Comparison of ENCODE assay signal across 8 cellular contexts in genomic region chr15:32610719-32611118, GRCh38. TPM values are rescaled to one million over a fixed set of nuclear protein-coding genes. Genes with fewer than 3 reads are reported as not detected.
DNase-seq lines count a peak whose midpoint lies in the region; ATAC-seq, FAIRE-seq and TF ChIP-seq lines count a peak whose summit lies in the region.
"Not testable (repeated sequence)": the region's sequence is repeated elsewhere in the genome, so short reads cannot be mapped to it uniquely, and the experiment has no call there.

No MANE protein-coding gene starts in this region.

- intact Hi-C loops in mammary epithelial cell (cut with micrococcal nuclease); HepG2 (cut with micrococcal nuclease; ENCODE audit: unreplicated experiment): not testable (repeated sequence)

- H4K20me1 ChIP-seq in Karpas-422 (ENCODE audit: insufficient read depth, low read depth, low read length); mammary epithelial cell (ENCODE audit: insufficient read depth, low read length); HepG2 (ENCODE audit: insufficient read depth, low read length): not testable (repeated sequence)

- TF ChIP-seq RAD21 in HepG2 (CRISPR knock-in tag; IDR thresholded peaks at IDR 0.05): not testable (repeated sequence)

- CTCF ChIA-PET in AG04450 (lab: Charles Lee); mammary epithelial cell (lab: Charles Lee; ENCODE audit: low non-redundant PET); HepG2 (lab: Yijun Ruan, JAX; ENCODE audit: low intra/inter-chr PET ratio, low total read pairs): not testable (repeated sequence)

- not testable (repeated sequence) for DNase-seq in AG04450 (ENCODE audit: low read depth, low spot score)
- peak; percentile 47 for DNase-seq in Karpas-422
- peak; percentile 32 for DNase-seq in mammary epithelial cell
- peak; percentile 55 for DNase-seq in fibroblast of villous mesenchyme (ENCODE audit: low read depth)
- peak; percentile 28 for DNase-seq in HepG2 (ENCODE audit: low spot score)
- peak; percentile 44 for DNase-seq in renal cortical epithelial cell (ENCODE audit: low read depth)

- not testable (repeated sequence) for H3K27ac ChIP-seq in AG04450 (ENCODE audit: low read depth, low read length); Karpas-422 (ENCODE audit: low read length); mammary epithelial cell (ENCODE audit: insufficient read depth, low read depth, low read length); HepG2 (ENCODE audit: extremely low read length, insufficient read depth, low read length)

- ATAC-seq in SK-N-SH treated with all-trans-retinoic acid at 6 μM for 48 hours: peak; percentile 38
- peak; percentile 31; the same call in 2 of the 3 replicates for ATAC-seq in HepG2

- H2AFZ ChIP-seq in Karpas-422 (ENCODE audit: low read length); mammary epithelial cell (ENCODE audit: low read depth, low read length); HepG2 (ENCODE audit: low read length): not testable (repeated sequence)

- dilution Hi-C loops in mammary epithelial cell (cut with HindIII; ENCODE audit: low sequenced_read_pairs): not testable (repeated sequence)

- not testable (repeated sequence) for H3K4me3 ChIP-seq in AG04450 (ENCODE audit: low read depth, low read length); Karpas-422 (ENCODE audit: low read length); mammary epithelial cell (replicated peaks in 1 of 3; ENCODE audit: insufficient read depth in 1 of 3, low read depth in 2 of 3, low read length in 3 of 3); fibroblast of villous mesenchyme (ENCODE audit: low read depth, low read length); HepG2 (replicated peaks in 1 of 3; ENCODE audit: insufficient read depth in 1 of 3, low read depth in 2 of 3, low read length in 3 of 3)

- H3K79me2 ChIP-seq in Karpas-422 (ENCODE audit: low read length); mammary epithelial cell (ENCODE audit: insufficient read depth, low read length); HepG2 (ENCODE audit: insufficient read depth, low read length): not testable (repeated sequence)

- H3K27me3 ChIP-seq in AG04450 (ENCODE audit: control insufficient read depth, insufficient read depth, low read length); Karpas-422 (ENCODE audit: low read length); mammary epithelial cell (ENCODE audit: insufficient read depth, low read length); HepG2 (ENCODE audit: control insufficient read depth in 1 of 2, insufficient read depth in 2 of 2, low read length in 2 of 2): not testable (repeated sequence)

- H3K36me3 ChIP-seq in Karpas-422 (ENCODE audit: insufficient read depth, low read length); mammary epithelial cell (ENCODE audit: insufficient read depth, low read length); HepG2 (replicated peaks in 1 of 2; ENCODE audit: control insufficient read depth in 1 of 2, insufficient read depth in 2 of 2, low read length in 2 of 2): not testable (repeated sequence)

- TF ChIP-seq POLR2A in HepG2 (IDR thresholded peaks at IDR 0.05; ENCODE audit: insufficient read depth in 1 of 2, low read depth in 2 of 2, low read length in 2 of 2): not testable (repeated sequence)

- TF ChIP-seq CTCF in AG04450 (IDR thresholded peaks at IDR 0.05; ENCODE audit: low read depth, low read length): peak; percentile 8; the same call in 1 of the 2 replicates
- peak in 1 of 2 donors; percentile 7 for TF ChIP-seq CTCF in mammary epithelial cell (conservative IDR thresholded peaks at IDR 0.05 in 1 of 2, IDR thresholded peaks at IDR 0.05 in 1 of 2; ENCODE audit: extremely low read depth in 1 of 2, insufficient read depth in 1 of 2, low read depth in 1 of 2, low read length in 2 of 2)
- TF ChIP-seq CTCF in fibroblast of villous mesenchyme (IDR thresholded peaks at IDR 0.05; ENCODE audit: insufficient read depth, low read depth, low read length); HepG2 (CRISPR knock-in tag; IDR thresholded peaks at IDR 0.05): not testable (repeated sequence)

- not testable (repeated sequence) for TF ChIP-seq EP300 in HepG2 (IDR thresholded peaks at IDR 0.05; ENCODE audit: low read depth in 2 of 2, low read length in 2 of 2); HepG2 (CRISPR knock-in tag; IDR thresholded peaks at IDR 0.05; ENCODE audit: borderline replicate concordance)

- not testable (repeated sequence) for H3K9me3 ChIP-seq in AG04450 (ENCODE audit: control insufficient read depth, insufficient read depth, low read length); Karpas-422 (ENCODE audit: low read length); mammary epithelial cell (replicated peaks; ENCODE audit: insufficient read depth, low read length); HepG2 (ENCODE audit: low read length)

- not testable (repeated sequence) for H3K4me2 ChIP-seq in Karpas-422 (ENCODE audit: low read depth, low read length, poor library complexity, severe bottlenecking); mammary epithelial cell (ENCODE audit: insufficient read depth, low read depth, low read length); HepG2 (ENCODE audit: low read depth, low read length)

- H3K4me1 ChIP-seq in Karpas-422 (ENCODE audit: low read length); mammary epithelial cell (ENCODE audit: insufficient read depth, low read length); HepG2 (ENCODE audit: insufficient read depth, low read length): not testable (repeated sequence)

- not testable (repeated sequence) for H3K9me2 ChIP-seq in Karpas-422 (replicated peaks; ENCODE audit: insufficient read depth, low read length)

- BruUV-seq in mammary epithelial cell (replicated peaks; lab: Mats Ljungman, UMichigan); HepG2 (replicated peaks; lab: Mats Ljungman, UMichigan): not testable (repeated sequence)

- in situ Hi-C loops in mammary epithelial cell (cut with MboI; ENCODE audit: low sequenced_read_pairs in 2 of 2); HepG2 (cut with HindIII; ENCODE audit: extremely low pct_ligation_motif_present, low pct_unique_long_range_greater_than_20kb): not testable (repeated sequence)

- 0% methylated on average over 1 of the region's 3 CpGs for WGBS in mammary epithelial cell (ENCODE audit: low coverage, missing lambda C conversion rate)
- WGBS in HepG2 (ENCODE audit: low lambda C conversion rate): 0% methylated on average over 1 of the region's 3 CpGs

- not testable (repeated sequence) for H3K9ac ChIP-seq in Karpas-422 (ENCODE audit: low read length); mammary epithelial cell (ENCODE audit: insufficient read depth, low read length); HepG2 (ENCODE audit: insufficient read depth, low read depth, low read length)

- peak; percentile 96 for FAIRE-seq in G401.6 (lab: Jason Lieb, UNC)
- FAIRE-seq in HepG2 (lab: Jason Lieb, UNC): peak; percentile 40

- POLR2A ChIA-PET in AG04450 (lab: Yijun Ruan, JAX); HepG2 (lab: Yijun Ruan, JAX): not testable (repeated sequence)

RNA-seq across cellular contexts. Expression of gene ARHGAP11A, which starts 4.6 kb away (rescaled TPM):
- polyA plus RNA-seq in AG04450 (2011; rRNA removed) (7.1 and 9.1 TPM in 2 replicates), mammary epithelial cell (9.9 TPM), HepG2 (2011; rRNA removed) (3.2 and 5.1 TPM in 2 replicates)
- 3.4 and 7.6 TPM in 2 replicates for polyA minus RNA-seq in AG04450 (2011; rRNA and poly(A)+ RNA removed)
- 22.2 and 35.5 TPM in 2 replicates for total RNA-seq in Karpas-422 (2014; rRNA removed; shearing (Covaris generic); ENCODE audit: low replicate concordance)
- total RNA-seq in mammary epithelial cell (10 to 100 TPM in 1 of 2 donors, 1 to 10 TPM in 1; 5.0 to 59.0 TPM), fibroblast of villous mesenchyme (14.5 and 25.5 TPM in 2 replicates), HepG2 (2016; rRNA removed; fragmentation: Illumina TruSeq; extraction: Trizol) (46.3 and 59.2 TPM in 2 replicates), renal cortical epithelial cell (4.5 and 14.1 TPM in 2 replicates)
- 12.8 TPM for polyA minus RNA-seq in mammary epithelial cell
- 4.3 and 4.7 TPM in 2 replicates for total RNA-seq in HepG2 (2016; cell fraction: cytosol; rRNA removed; fragmentation: Illumina TruSeq; extraction: Trizol; ENCODE audit: low read depth)
- total RNA-seq in HepG2 (2016; cell fraction: insoluble cytoplasmic fraction; rRNA removed; fragmentation: Illumina TruSeq; extraction: Trizol): 46.2 and 55.5 TPM in 2 replicates
- total RNA-seq in HepG2 (2016; cell fraction: membrane; rRNA removed; fragmentation: Illumina TruSeq; extraction: Trizol): 20.2 and 22.3 TPM in 2 replicates
- total RNA-seq in HepG2 (2016; cell fraction: nucleus; rRNA removed; fragmentation: Illumina TruSeq; extraction: Trizol): 28.1 and 31.3 TPM in 2 replicates
- polyA plus RNA-seq in HepG2 (2011; cell fraction: cytosol; rRNA removed): 2.2 and 2.4 TPM in 2 replicates
- 2.3 and 3.1 TPM in 2 replicates for polyA plus RNA-seq in HepG2 (2011; cell fraction: nucleus; rRNA removed)
- polyA plus RNA-seq in HepG2 (2012): 6.3 and 19.0 TPM in 2 replicates
- 3.1 and 3.6 TPM in 2 replicates for polyA plus RNA-seq in HepG2 (2016; cell fraction: cytosol; fragmentation: Illumina TruSeq; extraction: Trizol; ENCODE audit: low read depth)
- 40.3 and 47.6 TPM in 2 replicates for polyA plus RNA-seq in HepG2 (2016; cell fraction: insoluble cytoplasmic fraction; fragmentation: Illumina TruSeq; extraction: Trizol; ENCODE audit: low read depth)
- polyA plus RNA-seq in HepG2 (2016; cell fraction: membrane; fragmentation: Illumina TruSeq; extraction: Trizol; ENCODE audit: low read depth): 8.8 and 10.2 TPM in 2 replicates
- 48.9 and 49.7 TPM in 2 replicates for polyA plus RNA-seq in HepG2 (2016; cell fraction: nucleus; fragmentation: Illumina TruSeq; extraction: Trizol; ENCODE audit: insufficient read depth, low read depth)
- 1.8 and 15.9 TPM in 2 replicates for polyA minus RNA-seq in HepG2 (2011; rRNA and poly(A)+ RNA removed; ENCODE audit: low replicate concordance)
- 4.7 and 6.0 TPM in 2 replicates for polyA minus RNA-seq in HepG2 (2011; cell fraction: cytosol; rRNA and poly(A)+ RNA removed)
- 12.3 and 16.1 TPM in 2 replicates for polyA minus RNA-seq in HepG2 (2011; cell fraction: nucleus; rRNA and poly(A)+ RNA removed)

RNA-seq across cellular contexts. Expression of gene GOLGA8N, which starts 17.5 kb away (rescaled TPM):
- polyA plus RNA-seq in AG04450 (2011; rRNA removed) (3.2 and 3.7 TPM in 2 replicates), mammary epithelial cell (0.26 TPM), HepG2 (2011; rRNA removed) (1.6 and 2.1 TPM in 2 replicates)
- 4.1 and 6.1 TPM in 2 replicates for polyA minus RNA-seq in AG04450 (2011; rRNA and poly(A)+ RNA removed)
- total RNA-seq in Karpas-422 (2014; rRNA removed; shearing (Covaris generic); ENCODE audit: low replicate concordance): 0.07 and 1.5 TPM in 2 replicates
- total RNA-seq in mammary epithelial cell (1 to 10 TPM; 2.0 to 3.8 TPM), fibroblast of villous mesenchyme (1.7 and 2.6 TPM in 2 replicates), HepG2 (2016; rRNA removed; fragmentation: Illumina TruSeq; extraction: Trizol) (0.49 and 0.66 TPM in 2 replicates), renal cortical epithelial cell (0.35 and 2.7 TPM in 2 replicates)
- polyA minus RNA-seq in mammary epithelial cell: 2.0 TPM
- total RNA-seq in HepG2 (2016; cell fraction: cytosol; rRNA removed; fragmentation: Illumina TruSeq; extraction: Trizol; ENCODE audit: low read depth): not detected in 2 replicates
- 0.18 and 1.7 TPM in 2 replicates for total RNA-seq in HepG2 (2016; cell fraction: insoluble cytoplasmic fraction; rRNA removed; fragmentation: Illumina TruSeq; extraction: Trizol)
- 0.15 and 0.55 TPM in 2 replicates for total RNA-seq in HepG2 (2016; cell fraction: membrane; rRNA removed; fragmentation: Illumina TruSeq; extraction: Trizol)
- total RNA-seq in HepG2 (2016; cell fraction: nucleus; rRNA removed; fragmentation: Illumina TruSeq; extraction: Trizol): 0.53 and 0.78 TPM in 2 replicates
- polyA plus RNA-seq in HepG2 (2011; cell fraction: cytosol; rRNA removed): 0.09 and 0.15 TPM in 2 replicates
- polyA plus RNA-seq in HepG2 (2011; cell fraction: nucleus; rRNA removed): 4.7 TPM in 2 replicates
- 1.2 and 2.6 TPM in 2 replicates for polyA plus RNA-seq in HepG2 (2012)
- polyA plus RNA-seq in HepG2 (2016; cell fraction: cytosol; fragmentation: Illumina TruSeq; extraction: Trizol; ENCODE audit: low read depth): not detected in 2 replicates
- 0.09 and 0.12 TPM in 2 replicates for polyA plus RNA-seq in HepG2 (2016; cell fraction: insoluble cytoplasmic fraction; fragmentation: Illumina TruSeq; extraction: Trizol; ENCODE audit: low read depth)
- polyA plus RNA-seq in HepG2 (2016; cell fraction: membrane; fragmentation: Illumina TruSeq; extraction: Trizol; ENCODE audit: low read depth): 0.07 TPM in 1 of 2 replicates, not detected in the other
- 2.9 TPM in 2 replicates for polyA plus RNA-seq in HepG2 (2016; cell fraction: nucleus; fragmentation: Illumina TruSeq; extraction: Trizol; ENCODE audit: insufficient read depth, low read depth)
- 1.6 and 2.5 TPM in 2 replicates for polyA minus RNA-seq in HepG2 (2011; rRNA and poly(A)+ RNA removed; ENCODE audit: low replicate concordance)
- 0.89 TPM in 1 of 2 replicates, not detected in the other for polyA minus RNA-seq in HepG2 (2011; cell fraction: cytosol; rRNA and poly(A)+ RNA removed)
- 3.4 and 5.0 TPM in 2 replicates for polyA minus RNA-seq in HepG2 (2011; cell fraction: nucleus; rRNA and poly(A)+ RNA removed)

RNA-seq across cellular contexts. Expression of gene SCG5, which starts 30.8 kb away (rescaled TPM):
- polyA plus RNA-seq in AG04450 (2011; rRNA removed): 39.2 and 44.4 TPM in 2 replicates
- polyA minus RNA-seq in AG04450 (2011; rRNA and poly(A)+ RNA removed): 7.2 and 11.0 TPM in 2 replicates
- 0.83 and 1.8 TPM in 2 replicates for total RNA-seq in Karpas-422 (2014; rRNA removed; shearing (Covaris generic); ENCODE audit: low replicate concordance)
- total RNA-seq in mammary epithelial cell: 10 to 100 TPM in 1 of 2 donors, 1 to 10 TPM in 1; 1.8 to 39.8 TPM
- 3.0 TPM for polyA plus RNA-seq in mammary epithelial cell
- polyA minus RNA-seq in mammary epithelial cell: not detected
- 8.7 and 17.7 TPM in 2 replicates for total RNA-seq in fibroblast of villous mesenchyme
- 2.4 and 3.5 TPM in 2 replicates for total RNA-seq in HepG2 (2016; rRNA removed; fragmentation: Illumina TruSeq; extraction: Trizol)
- total RNA-seq in HepG2 (2016; cell fraction: cytosol; rRNA removed; fragmentation: Illumina TruSeq; extraction: Trizol; ENCODE audit: low read depth): 1.1 and 1.3 TPM in 2 replicates
- total RNA-seq in HepG2 (2016; cell fraction: insoluble cytoplasmic fraction; rRNA removed; fragmentation: Illumina TruSeq; extraction: Trizol): 2.5 and 3.9 TPM in 2 replicates
- 2.3 TPM in 2 replicates for total RNA-seq in HepG2 (2016; cell fraction: membrane; rRNA removed; fragmentation: Illumina TruSeq; extraction: Trizol)
- total RNA-seq in HepG2 (2016; cell fraction: nucleus; rRNA removed; fragmentation: Illumina TruSeq; extraction: Trizol): 7.4 and 7.7 TPM in 2 replicates
- 2.3 and 2.6 TPM in 2 replicates for polyA plus RNA-seq in HepG2 (2011; rRNA removed)
- 0.74 and 1.4 TPM in 2 replicates for polyA plus RNA-seq in HepG2 (2011; cell fraction: cytosol; rRNA removed)
- polyA plus RNA-seq in HepG2 (2011; cell fraction: nucleus; rRNA removed): 3.5 and 5.1 TPM in 2 replicates
- 2.2 and 2.8 TPM in 2 replicates for polyA plus RNA-seq in HepG2 (2012)
- 0.34 and 1.3 TPM in 2 replicates for polyA plus RNA-seq in HepG2 (2016; cell fraction: cytosol; fragmentation: Illumina TruSeq; extraction: Trizol; ENCODE audit: low read depth)
- 2.0 and 2.3 TPM in 2 replicates for polyA plus RNA-seq in HepG2 (2016; cell fraction: insoluble cytoplasmic fraction; fragmentation: Illumina TruSeq; extraction: Trizol; ENCODE audit: low read depth)
- 1.8 and 2.0 TPM in 2 replicates for polyA plus RNA-seq in HepG2 (2016; cell fraction: membrane; fragmentation: Illumina TruSeq; extraction: Trizol; ENCODE audit: low read depth)
- 4.2 and 7.8 TPM in 2 replicates for polyA plus RNA-seq in HepG2 (2016; cell fraction: nucleus; fragmentation: Illumina TruSeq; extraction: Trizol; ENCODE audit: insufficient read depth, low read depth)
- 1.4 TPM in 2 replicates for polyA minus RNA-seq in HepG2 (2011; rRNA and poly(A)+ RNA removed; ENCODE audit: low replicate concordance)
- not detected in 2 replicates for polyA minus RNA-seq in HepG2 (2011; cell fraction: cytosol; rRNA and poly(A)+ RNA removed)
- 4.9 and 10.1 TPM in 2 replicates for polyA minus RNA-seq in HepG2 (2011; cell fraction: nucleus; rRNA and poly(A)+ RNA removed)
- total RNA-seq in renal cortical epithelial cell: 2.4 and 12.0 TPM in 2 replicates
